In genomic region chr6:101626264-101626663, GRCh38 we compare ENCODE assay signal across 17 cellular contexts.
DNase-seq lines count a peak whose midpoint lies in the region; ATAC-seq and TF ChIP-seq lines count a peak whose summit lies in the region.
"Had no signal": no experiment of that assay in that cellular context is flagged by ENCODE, and none has a peak within 500 bp of the region (broad histone marks: within the 10 kb centered on the region; RNA-seq: fewer than 3 reads in every experiment).

No MANE protein-coding gene starts in this region.

- DNase-seq in DMS 273 (lab: John Stamatoyannopoulos, UW; ENCODE audit: unreplicated experiment) (peak; percentile 6), DMS 273 treated with DMSO at 0.1 percent for 48 hours (lab: John Stamatoyannopoulos, UW) (no peak), NCI-H2171 (lab: John Stamatoyannopoulos, UW) (peak; percentile 36), cerebellar cortex (ENCODE audit: low spot score) (peak; percentile 63), posterior cingulate gyrus (peak in 7 of 10 donors; percentile 3 to 64 (median 18)), mucosa of descending colon (no peak)
- no peak for DNase-seq in stimulated activated CD4-positive, alpha-beta T cell treated with anti-CD3 and anti-CD28 coated beads, Interleukin-2, amount 100 ng/mL, for 48 hours
- DNase-seq: activated CD4-positive, alpha-beta T cell treated with anti-CD3 and anti-CD28 coated beads, Interleukin-2, amount 50 U/mL, for 48 hours; activated naive CD4-positive, alpha-beta T cell treated with anti-CD3 and anti-CD28 coated beads for 36 hours; activated T-cell treated with anti-CD3 and anti-CD28 coated beads, Interleukin-2, amount 50 U/mL, for 1 hour; effector CD8-positive, alpha-beta T cell; GM23248; naive thymus-derived CD8-positive, alpha-beta T cell; NCI-H524; T-helper 17 cell had no signal

- intact Hi-C loops in posterior cingulate gyrus (cut with DNase I) (no loop called here), mucosa of descending colon (cut with DNase I, micrococcal nuclease) (no loop called here)

- H3K4me1 ChIP-seq in mucosa of descending colon (ENCODE audit: low read depth): no peaks in the 10 kb centered on the region

- no peaks in the 10 kb centered on the region for H3K36me3 ChIP-seq in mucosa of descending colon (ENCODE audit: low read depth)

- ATAC-seq in HG03175 (IDR thresholded peaks at IDR 0.05; ENCODE audit: unreplicated experiment): no peak
- ATAC-seq in mucosa of descending colon: no peak
- ATAC-seq: naive thymus-derived CD8-positive, alpha-beta T cell; T-helper 17 cell had no signal

- TF ChIP-seq CTCF in mucosa of descending colon (IDR thresholded peaks at IDR 0.05): no peak

- no peak overlapping the region for H3K4me3 ChIP-seq in mucosa of descending colon
- H3K4me3 ChIP-seq: GM23248, lung had no signal

- no peaks in the 10 kb centered on the region for H3K9me3 ChIP-seq in mucosa of descending colon

Comparison
In these comparisons a context has a peak if more than half of its experiments do, and no peak if none do; other contexts are left out.
1. DNase-seq: peak in DMS 273 (single experiment), NCI-H2171 (single experiment), cerebellar cortex (single experiment) and posterior cingulate gyrus (7 of 10); none in DMS 273 treated with DMSO at 0.1 percent for 48 hours (single experiment), stimulated activated CD4-positive, alpha-beta T cell treated with anti-CD3 and anti-CD28 coated beads, Interleukin-2, amount 100 ng/mL, for 48 hours (0 of 2) and mucosa of descending colon (0 of 3).